In genomic region chr1:227947425-227947677, GRCh38 we compare ENCODE assay signal across 8 cellular contexts. TPM values are rescaled to one million over a fixed set of nuclear protein-coding genes. Genes with fewer than 3 reads are reported as not detected.
DNase-seq lines count a peak whose midpoint lies in the region; ATAC-seq and TF ChIP-seq lines count a peak whose summit lies in the region.

No MANE protein-coding gene starts in this region.

- ATAC-seq in HG03280 (IDR thresholded peaks at IDR 0.05; ENCODE audit: unreplicated experiment): no peak

- H3K9ac ChIP-seq in HUES64 (ENCODE audit: low read depth, low read length) (peak overlapping the region; percentile 62), mucosa of stomach (ENCODE audit: low read length) (peak overlapping the region; percentile 41)

- H3K27ac ChIP-seq in AG04450 (ENCODE audit: low read depth, low read length) (no peak overlapping the region), HUES64 (ENCODE audit: low read depth, low read length) (no peak overlapping the region)

- TF ChIP-seq CTCF in AG04450 (IDR thresholded peaks at IDR 0.05; ENCODE audit: low read depth, low read length): no peak
- TF ChIP-seq CTCF in choroid plexus epithelial cell (conservative IDR thresholded peaks at IDR 0.05; ENCODE audit: low read depth, low read length): no peak

- WGBS in HUES64: under 1% methylated on average over 34 of the region's 34 CpGs

- H3K4me3 ChIP-seq in AG04450 (ENCODE audit: low read depth, low read length) (peak overlapping the region; percentile 60), HUES64 (ENCODE audit: low read length) (peak overlapping the region; percentile 82), choroid plexus epithelial cell (ENCODE audit: low read depth, low read length) (peak overlapping the region; percentile 36), mucosa of stomach (ENCODE audit: low read length) (no peak overlapping the region)

- POLR2A ChIA-PET in AG04450 (lab: Yijun Ruan, JAX): interaction anchor here (0.7 to 1.0 kb wide), 3 partner anchors 61 to 159 kb away, joined by 3 read pairs; no protein-coding TSS in a partner anchor

- no peaks in the 10 kb centered on the region; the same call in 1 of the 2 replicates for H3K9me3 ChIP-seq in AG04450 (ENCODE audit: control insufficient read depth, insufficient read depth, low read length)
- no peaks in the 10 kb centered on the region for H3K9me3 ChIP-seq in HUES64 (ENCODE audit: insufficient read depth, low read depth, low read length)
- no peaks in the 10 kb centered on the region for H3K9me3 ChIP-seq in mucosa of stomach (ENCODE audit: control insufficient read depth, low read length)

- no peak for DNase-seq in AG04450 (ENCODE audit: low read depth, low spot score)
- no peak for DNase-seq in choroid plexus epithelial cell (ENCODE audit: low read depth)
- DNase-seq in NCI-H2171 treated with DMSO at 0.1 percent for 48 hours (lab: John Stamatoyannopoulos, UW): no peak
- no peak for DNase-seq in NCI-H1694 (lab: John Stamatoyannopoulos, UW)
- DNase-seq in NCI-H526 treated with DMSO at 0.1 percent for 48 hours (lab: John Stamatoyannopoulos, UW): no peak

- H3K4me1 ChIP-seq in HUES64 (ENCODE audit: insufficient read depth, low read length) (peaks cover 3% of the 10 kb centered on the region; the same call in 1 of the 2 replicates), mucosa of stomach (ENCODE audit: control insufficient read depth, insufficient read depth, low read length) (peaks cover 25% of the 10 kb centered on the region)

- H3K27me3 ChIP-seq in AG04450 (ENCODE audit: control insufficient read depth, insufficient read depth, low read length) (peaks cover 8% of the 10 kb centered on the region), HUES64 (ENCODE audit: insufficient read depth, low read length) (peaks cover 26% of the 10 kb centered on the region), mucosa of stomach (ENCODE audit: control insufficient read depth, insufficient read depth, low read length) (peaks cover 27% of the 10 kb centered on the region)

- CTCF ChIA-PET in AG04450 (lab: Charles Lee): interaction anchor here (0.7 to 2.0 kb wide), 5 partner anchors 11 to 404 kb away, joined by 3 to 9 read pairs (median 3); no protein-coding TSS in a partner anchor

- H3K36me3 ChIP-seq in HUES64 (ENCODE audit: insufficient read depth, low read length) (no peaks in the 10 kb centered on the region), mucosa of stomach (ENCODE audit: control insufficient read depth, insufficient read depth, low read length) (no peaks in the 10 kb centered on the region)

RNA-seq across cellular contexts. Expression of gene WNT9A, which starts 0.4 kb away (rescaled TPM):
- polyA plus RNA-seq in AG04450 (2011; rRNA removed): 0.74 and 0.91 TPM in 2 replicates
- polyA minus RNA-seq in AG04450 (2011; rRNA and poly(A)+ RNA removed): 0.64 and 1.0 TPM in 2 replicates
- 0.75 TPM for polyA plus RNA-seq in HUES64 (2013, experiment 1 of 2)
- 0.82 TPM for polyA plus RNA-seq in HUES64 (2013, experiment 2 of 2)

RNA-seq across cellular contexts. Expression of gene WNT3A, which starts 59.4 kb away (rescaled TPM):
- not detected in 2 replicates for polyA plus RNA-seq in AG04450 (2011; rRNA removed)
- polyA minus RNA-seq in AG04450 (2011; rRNA and poly(A)+ RNA removed): not detected in 2 replicates
- polyA plus RNA-seq in HUES64 (2013, experiment 1 of 2): 3.4 TPM
- 3.3 TPM for polyA plus RNA-seq in HUES64 (2013, experiment 2 of 2)
